Comparison of ENCODE assay signal across 13 cellular contexts in genomic region chr6:54331571-54331970, GRCh38. TPM values are rescaled to one million over a fixed set of nuclear protein-coding genes. Genes with fewer than 3 reads are reported as not detected.
DNase-seq lines count a peak whose midpoint lies in the region; FAIRE-seq and TF ChIP-seq lines count a peak whose summit lies in the region.
"Not testable (repeated sequence)": the region's sequence is repeated elsewhere in the genome, so short reads cannot be mapped to it uniquely, and the experiment has no call there.
"Had no signal": no experiment of that assay in that cellular context is flagged by ENCODE, and none has a peak within 500 bp of the region (broad histone marks: within the 10 kb centered on the region; RNA-seq: fewer than 3 reads in every experiment).

No MANE protein-coding gene starts in this region.

- DNase-seq in A172 (ENCODE audit: low spot score) (peak; percentile 44), M059J (ENCODE audit: low read depth) (peak; percentile 64), RPMI7951 (ENCODE audit: low read depth) (peak; percentile 55), astrocyte (ENCODE audit: low read depth) (peak; percentile 75), fibroblast of the aortic adventitia (ENCODE audit: low read depth) (peak; percentile 42), mesenchymal stem cell (peak; percentile 57)

- H3K4me2 ChIP-seq in astrocyte (ENCODE audit: low read length); mesenchymal stem cell (ENCODE audit: low read length, poor library complexity, severe bottlenecking): not testable (repeated sequence)

- not testable (repeated sequence) for H3K36me3 Mint-ChIP-seq in astrocyte (ENCODE audit: low read depth, unreplicated experiment)

- not testable (repeated sequence) for H3K27me3 ChIP-seq in astrocyte (ENCODE audit: insufficient read depth, low read length); mesenchymal stem cell (ENCODE audit: control insufficient read depth in 1 of 2, insufficient read depth in 1 of 2, low read length in 2 of 2)

- not testable (repeated sequence) for H3K79me2 ChIP-seq in astrocyte (ENCODE audit: insufficient read depth, low read length)

- not testable (repeated sequence) for H3K36me3 ChIP-seq in astrocyte (ENCODE audit: insufficient read depth, low read length)
- peaks cover 0 to 13% of the 10 kb centered on the region in 2 experiments for H3K36me3 ChIP-seq in mesenchymal stem cell (ENCODE audit: control insufficient read depth in 1 of 2, insufficient read depth in 2 of 2, low read depth in 1 of 2, low read length in 2 of 2)

- H3K79me1 ChIP-seq in mesenchymal stem cell (replicated peaks; ENCODE audit: low read length, poor library complexity, severe bottlenecking): not testable (repeated sequence)

- not testable (repeated sequence) for H4K20me1 ChIP-seq in astrocyte (ENCODE audit: insufficient read depth, low read length)

- not testable (repeated sequence) for H3K18ac ChIP-seq in mesenchymal stem cell (ENCODE audit: low read depth in 1 of 2, low read length in 2 of 2)

- H4K8ac ChIP-seq in mesenchymal stem cell (ENCODE audit: low read length): not testable (repeated sequence)

- H3K4ac ChIP-seq in mesenchymal stem cell (ENCODE audit: low read depth in 1 of 2, low read length in 2 of 2): not testable (repeated sequence)

- peaks cover 15% of the 10 kb centered on the region for H3K4me1 ChIP-seq in astrocyte (ENCODE audit: insufficient read depth, low read length)
- not testable (repeated sequence) for H3K4me1 ChIP-seq in mesenchymal stem cell (ENCODE audit: control insufficient read depth, insufficient read depth, low read depth, low read length)

- not testable (repeated sequence) for H2BK15ac ChIP-seq in mesenchymal stem cell (ENCODE audit: low read depth, poor library complexity, severe bottlenecking)

- not testable (repeated sequence) for H3K9me3 ChIP-seq in astrocyte (ENCODE audit: insufficient read depth, low read depth, low read length); mesenchymal stem cell (ENCODE audit: control insufficient read depth, low read length)

- H2BK5ac ChIP-seq in mesenchymal stem cell (ENCODE audit: low read depth, low read length, poor library complexity, severe bottlenecking): not testable (repeated sequence)

- not testable (repeated sequence) for H2AK5ac ChIP-seq in mesenchymal stem cell (ENCODE audit: low read length, severe bottlenecking)

- not testable (repeated sequence) for H3K23ac ChIP-seq in mesenchymal stem cell (ENCODE audit: low read length in 2 of 2)

- H3K14ac ChIP-seq in mesenchymal stem cell (ENCODE audit: low read length in 2 of 2): not testable (repeated sequence)

- not testable (repeated sequence) for H3K27me3 Mint-ChIP-seq in astrocyte (ENCODE audit: low read depth, unreplicated experiment)

- not testable (repeated sequence) for H2AFZ ChIP-seq in astrocyte (ENCODE audit: low read depth, low read length); mesenchymal stem cell (ENCODE audit: low read depth, low read length)

- not testable (repeated sequence) for H3K9ac ChIP-seq in astrocyte (ENCODE audit: low read length); mesenchymal stem cell (ENCODE audit: low read length)

- 79% methylated on average over 1 of the region's 2 CpGs for WGBS in mesenchymal stem cell

- TF ChIP-seq CTCF in astrocyte (IDR thresholded peaks at IDR 0.05; ENCODE audit: insufficient read depth, low read depth, low read length); fibroblast of the aortic adventitia (IDR thresholded peaks at IDR 0.05; ENCODE audit: insufficient read depth, low read length): not testable (repeated sequence)

- H3K4me3 Mint-ChIP-seq in astrocyte (ENCODE audit: unreplicated experiment): not testable (repeated sequence)

- H3K4me1 Mint-ChIP-seq in astrocyte (ENCODE audit: low read depth, unreplicated experiment): peaks cover 24% of the 10 kb centered on the region

- not testable (repeated sequence) for H3K27ac ChIP-seq in astrocyte (ENCODE audit: low read depth, low read length); mesenchymal stem cell (ENCODE audit: low read length, poor library complexity, severe bottlenecking)

- peaks cover 14% of the 10 kb centered on the region for H3K9me3 Mint-ChIP-seq in astrocyte (ENCODE audit: unreplicated experiment)

- H2BK120ac ChIP-seq in mesenchymal stem cell (ENCODE audit: low read depth, low read length): not testable (repeated sequence)

- H3K4me3 ChIP-seq in astrocyte (ENCODE audit: insufficient read depth, low read depth, low read length); fibroblast of the aortic adventitia (ENCODE audit: low read depth, low read length); mesenchymal stem cell (ENCODE audit: insufficient read depth in 1 of 2, low read depth in 1 of 2, low read length in 2 of 2): not testable (repeated sequence)

- H3K27ac Mint-ChIP-seq in astrocyte (ENCODE audit: unreplicated experiment): not testable (repeated sequence)

- FAIRE-seq in astrocyte (lab: Jason Lieb, UNC): peak; percentile 29

- H2BK12ac ChIP-seq in mesenchymal stem cell (ENCODE audit: low read length in 2 of 2): not testable (repeated sequence)

- H4K91ac ChIP-seq in mesenchymal stem cell (ENCODE audit: low read length): not testable (repeated sequence)

RNA-seq across cellular contexts. Expression of gene TINAG, which starts 23.3 kb away (rescaled TPM):
- not detected in 2 replicates for total RNA-seq in A172 (2014; rRNA removed; shearing (Covaris generic))
- total RNA-seq in M059J (2014; rRNA removed; shearing (Covaris generic)): not detected in 2 replicates
- total RNA-seq in RPMI7951 (2014; rRNA removed; shearing (Covaris generic)): not detected in 2 replicates
- total RNA-seq in astrocyte: not detected in 2 replicates
- total RNA-seq in fibroblast of the aortic adventitia (ENCODE audit: low replicate concordance): not detected in 2 replicates
- polyA plus RNA-seq in mesenchymal stem cell (2013, experiment 1 of 2): not detected
- not detected for polyA plus RNA-seq in mesenchymal stem cell (2013, experiment 2 of 2)
- total RNA-seq: CD4-positive, alpha-beta T cell; CD8-positive, alpha-beta memory T cell; G401; GM23338; H4; H9 had no signal
- polyA plus RNA-seq: CD14-positive monocyte; CD8-positive, alpha-beta memory T cell; GM23338 had no signal
